8 cellular contexts compared by ENCODE assay signal in the genomic region with DNA sequence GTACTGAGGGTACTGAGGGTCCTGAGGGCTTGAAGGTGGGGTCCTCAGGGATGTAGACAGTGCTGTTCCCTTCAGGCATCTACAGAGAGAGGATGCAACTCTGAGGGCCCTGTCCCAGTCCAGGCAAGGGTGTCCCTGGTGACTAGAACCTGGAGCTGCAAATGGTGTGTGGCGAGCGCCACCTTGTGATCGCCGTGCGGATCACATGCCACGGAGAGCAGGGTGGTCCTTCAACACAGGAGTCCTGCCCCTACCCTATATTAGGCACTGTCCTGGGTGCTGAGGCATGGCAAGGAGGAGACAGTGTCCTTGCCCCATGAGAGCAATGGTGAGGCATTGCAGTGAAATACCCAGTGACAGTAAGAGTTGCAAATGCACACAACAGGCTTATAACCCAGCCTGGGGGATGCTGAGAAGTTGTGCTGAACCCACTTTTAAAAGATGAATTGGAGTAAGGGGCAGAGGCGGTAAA. TPM values are rescaled to one million over a fixed set of nuclear protein-coding genes. Genes with fewer than 3 reads are reported as not detected.
DNase-seq lines count a peak whose midpoint lies in the region; ATAC-seq and TF ChIP-seq lines count a peak whose summit lies in the region.

No MANE protein-coding gene starts in this region.

- TF ChIP-seq CTCF in OCI-LY1 (IDR thresholded peaks at IDR 0.05; ENCODE audit: low read length) (peak; percentile 94), kidney epithelial cell (IDR thresholded peaks at IDR 0.05; ENCODE audit: insufficient read depth, low read length, poor library complexity, severe bottlenecking) (peak; percentile 81), gastroesophageal sphincter (IDR thresholded peaks at IDR 0.05) (peak in 2 of 4 experiments; percentile 14 to 53)

- no peaks in the 10 kb centered on the region for H3F3A ChIP-seq in OCI-LY1 (ENCODE audit: insufficient read depth, low read length)

- H3K36me3 ChIP-seq in OCI-LY1 (ENCODE audit: insufficient read depth, low read length) (no peaks in the 10 kb centered on the region), kidney epithelial cell (ENCODE audit: control insufficient read depth, insufficient read depth, low read length) (no peaks in the 10 kb centered on the region), gastroesophageal sphincter (no peaks in the 10 kb centered on the region)

- peak; percentile 10 for DNase-seq in NCI-H1092 treated with DMSO at 0.1 percent for 48 hours (lab: John Stamatoyannopoulos, UW)
- no peak for DNase-seq in NCI-H1092 (lab: John Stamatoyannopoulos, UW)
- DNase-seq in astrocyte of the hippocampus (ENCODE audit: low read depth, low spot score) = peak; percentile 90
- DNase-seq in kidney epithelial cell (ENCODE audit: low read depth) = no peak
- DNase-seq in stimulated activated CD8-positive, alpha-beta memory T cell treated with anti-CD3 and anti-CD28 coated beads, Interleukin-4, amount 100 ng/mL, for 24 hours (ENCODE audit: low read depth) = peak; percentile 16

- ATAC-seq in HG02610 (IDR thresholded peaks at IDR 0.05; ENCODE audit: unreplicated experiment) = peak; percentile 39
- ATAC-seq in gastroesophageal sphincter = no peak

- no peaks in the 10 kb centered on the region for H4K20me1 ChIP-seq in OCI-LY1 (ENCODE audit: insufficient read depth, low read length)

- no peak overlapping the region for H3K4me3 ChIP-seq in OCI-LY1 (ENCODE audit: low read depth, low read length, poor library complexity, severe bottlenecking)
- H3K4me3 ChIP-seq in kidney epithelial cell (ENCODE audit: low read depth, low read length) = no peak overlapping the region
- H3K4me3 ChIP-seq in gastroesophageal sphincter = no peak overlapping the region

- no peak for TF ChIP-seq EP300 in gastroesophageal sphincter (IDR thresholded peaks at IDR 0.05)

- no peak for TF ChIP-seq POLR2A in gastroesophageal sphincter (IDR thresholded peaks at IDR 0.05)

- no peak overlapping the region for H3K4me2 ChIP-seq in OCI-LY1 (ENCODE audit: low read length)

- H3K79me2 ChIP-seq in OCI-LY1 (ENCODE audit: insufficient read depth, low read length) = no peaks in the 10 kb centered on the region

- no peak overlapping the region for H3K9ac ChIP-seq in OCI-LY1 (ENCODE audit: low read length)

- no peaks in the 10 kb centered on the region for H3K9me2 ChIP-seq in OCI-LY1 (ENCODE audit: low read depth, low read length)

- H3K27me3 ChIP-seq in OCI-LY1 (ENCODE audit: insufficient read depth, low read length) (no peaks in the 10 kb centered on the region; the same call in 1 of the 2 replicates), kidney epithelial cell (ENCODE audit: control insufficient read depth, insufficient read depth, low read length) (peaks cover 35% of the 10 kb centered on the region), gastroesophageal sphincter (peaks cover 72% of the 10 kb centered on the region)

- H3K4me1 ChIP-seq in OCI-LY1 (ENCODE audit: insufficient read depth, low read length, severe bottlenecking) = no peaks in the 10 kb centered on the region
- H3K4me1 ChIP-seq in gastroesophageal sphincter = peaks cover 0 to 5% (median 0%) of the 10 kb centered on the region in 3 donors

- H3K9me3 ChIP-seq in OCI-LY1 (ENCODE audit: low read length) = no peaks in the 10 kb centered on the region
- no peaks in the 10 kb centered on the region for H3K9me3 ChIP-seq in gastroesophageal sphincter

- WGBS in gastroesophageal sphincter (ENCODE audit: low coverage in 1 of 2), 2 donors = 20 to 35% methylated on average over 1 to 2 of the region's 7 CpGs

- H2AFZ ChIP-seq in OCI-LY1 (ENCODE audit: low read length) = no peak overlapping the region

- H3K27ac ChIP-seq in OCI-LY1 (ENCODE audit: low read depth, low read length, poor library complexity, severe bottlenecking) = no peak overlapping the region
- no peak overlapping the region for H3K27ac ChIP-seq in gastroesophageal sphincter

RNA-seq across cellular contexts. Expression of a gene that starts 23.6 kb away (rescaled TPM):
- total RNA-seq in kidney epithelial cell = 0.04 and 0.21 TPM in 2 replicates
- 100 to 1,000 TPM in 1 of 4 donors, 10 to 100 TPM in 1, 1 to 10 TPM in 2; 1.5 to 140 (median 8.4) TPM for total RNA-seq in gastroesophageal sphincter

Comparison
In these comparisons a context has a peak if more than half of its experiments do, and no peak if none do; other contexts are left out.
1. DNase-seq: peak in NCI-H1092 treated with DMSO at 0.1 percent for 48 hours (single experiment), astrocyte of the hippocampus (single experiment) and stimulated activated CD8-positive, alpha-beta memory T cell treated with anti-CD3 and anti-CD28 coated beads, Interleukin-4, amount 100 ng/mL, for 24 hours (single experiment); none in NCI-H1092 (single experiment) and kidney epithelial cell (single experiment).